17 cellular contexts compared by ENCODE assay signal in genomic region chrX:7202206-7202605, GRCh38.
"Had no signal": no experiment of that assay in that cellular context is flagged by ENCODE, and none has a peak within 500 bp of the region (broad histone marks: within the 10 kb centered on the region; RNA-seq: fewer than 3 reads in every experiment).

No MANE protein-coding gene starts in this region.

- H3K27me3 ChIP-seq: esophagus squamous epithelium, foreskin keratinocyte, hepatocyte, neutrophil, suprapubic skin, thyroid gland had no signal

- H2AFZ ChIP-seq: hepatocyte had no signal

- H3K4me3 ChIP-seq: esophagus squamous epithelium, hepatocyte, mucosa of descending colon, suprapubic skin, thyroid gland had no signal

- H3K36me3 ChIP-seq: esophagus squamous epithelium, neutrophil, suprapubic skin, thyroid gland had no signal

- ATAC-seq: effector memory CD8-positive, alpha-beta T cell; foreskin keratinocyte; mucosa of descending colon; naive thymus-derived CD8-positive, alpha-beta T cell; sciatic nerve; stimulated activated effector memory CD8-positive, alpha-beta T cell treated with anti-CD3 and anti-CD28 coated beads, Interleukin-12 subunit alpha, Interleukin-12 subunit beta, amount 100 ng/mL, for 72 hours; stimulated activated naive CD8-positive, alpha-beta T cell treated with anti-CD3 and anti-CD28 coated beads, Interleukin-15, Interleukin-2, amounts not matched to agents 100 U/mL and 50 U/mL, for 24 hours had no signal

- H3K9me3 ChIP-seq: esophagus squamous epithelium, mucosa of descending colon, neutrophil, suprapubic skin, thyroid gland had no signal

- H3K4me1 ChIP-seq: esophagus squamous epithelium, foreskin keratinocyte, suprapubic skin, thyroid gland had no signal

- DNase-seq: effector memory CD8-positive, alpha-beta T cell; esophagus squamous epithelium; foreskin keratinocyte; head of caudate nucleus; kidney glomerular epithelial cell; mucosa of descending colon; naive thymus-derived CD8-positive, alpha-beta T cell; posterior cingulate gyrus; small intestine; stimulated activated CD4-positive, alpha-beta T cell treated with anti-CD3 and anti-CD28 coated beads, Interleukin-2, amount 100 ng/mL, for 48 hours; stimulated activated naive CD8-positive, alpha-beta T cell treated with anti-CD3 and anti-CD28 coated beads, Interleukin-15, Interleukin-2, amounts not matched to agents 100 U/mL and 50 U/mL, for 24 hours; thyroid gland had no signal

- H3K27ac ChIP-seq: esophagus squamous epithelium, foreskin keratinocyte, hepatocyte, neutrophil, suprapubic skin, thyroid gland had no signal

- H3K4me2 ChIP-seq: hepatocyte had no signal
